Comparison of ENCODE assay signal across 1 cellular context in the genomic region with DNA sequence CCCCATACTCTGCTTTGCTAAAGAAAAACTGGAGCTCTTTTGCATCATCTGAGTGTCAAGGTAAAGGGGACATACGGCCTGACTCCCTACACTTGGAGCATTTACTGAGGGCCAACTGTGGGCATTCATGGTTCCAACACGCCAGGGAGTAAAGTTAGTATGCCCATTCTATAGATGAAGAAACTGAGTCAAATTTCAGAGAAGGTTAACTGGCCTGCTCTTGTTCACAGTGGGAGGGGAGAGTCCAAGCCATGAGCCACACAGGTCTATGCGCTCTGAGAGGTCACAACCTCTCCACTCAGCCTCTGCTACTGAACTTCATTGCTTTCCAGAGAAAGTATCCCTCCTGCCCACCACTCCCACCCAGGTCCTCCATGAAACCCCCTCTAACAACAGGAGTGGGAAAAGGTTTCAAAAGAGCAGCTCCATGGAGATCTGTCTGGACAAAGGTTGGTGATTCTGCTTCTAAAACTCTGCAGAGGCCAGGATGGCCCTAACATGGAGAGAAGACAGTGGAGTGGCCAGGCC.
TF ChIP-seq lines count a peak whose summit lies in the region.

No MANE protein-coding gene starts in this region.

TF ChIP-seq in H1, 55 proteins besides CTCF, POLR2A, EP300 and RAD21:
- TF ChIP-seq BACH1 (IDR thresholded peaks at IDR 0.05; ENCODE audit: low read length) (no peak), POU5F1 (IDR thresholded peaks at IDR 0.05; ENCODE audit: low read depth, low read length) (no peak), CBX8 (IDR thresholded peaks at IDR 0.05; ENCODE audit: borderline replicate concordance, low read depth, low read length) (no peak), GABPA (IDR thresholded peaks at IDR 0.05; ENCODE audit: borderline replicate concordance, insufficient read depth, low read length) (no peak), TAF7 (optimal IDR thresholded peaks at IDR 0.05; ENCODE audit: borderline replicate concordance, low read depth, low read length) (no peak), TBP (IDR thresholded peaks at IDR 0.05; ENCODE audit: low read depth, low read length) (no peak), MAFK (IDR thresholded peaks at IDR 0.05; ENCODE audit: low read depth, low read length) (no peak), TEAD4 (IDR thresholded peaks at IDR 0.05; ENCODE audit: low read depth, low read length) (no peak), EZH2 (IDR thresholded peaks at IDR 0.05; ENCODE audit: low read depth, low read length, severe bottlenecking) (no peak)
